ENCODE assay signal across 14 cellular contexts in genomic region chr11:127616171-127616570, GRCh38.
"Had no signal": no experiment of that assay in that cellular context is flagged by ENCODE, and none has a peak within 500 bp of the region (broad histone marks: within the 10 kb centered on the region; RNA-seq: fewer than 3 reads in every experiment).

No MANE protein-coding gene starts in this region.

- DNase-seq: KBM-7, MV-4-11, NCI-H1048, NCI-H1436 treated with DMSO at 0.1 percent for 48 hours, NCI-H187, NCI-H2029 treated with DMSO at 0.1 percent for 48 hours, NCI-H2107, NCI-H2171 treated with DMSO at 0.1 percent for 48 hours, NCI-H446 treated with DMSO at 0.1 percent for 48 hours, NCI-H524 treated with DMSO at 0.1 percent for 48 hours, NCI-H774, Right ventricle myocardium superior, RPMI8226, SIG-M5 had no signal
